9 cellular contexts compared by ENCODE assay signal in the genomic region with DNA sequence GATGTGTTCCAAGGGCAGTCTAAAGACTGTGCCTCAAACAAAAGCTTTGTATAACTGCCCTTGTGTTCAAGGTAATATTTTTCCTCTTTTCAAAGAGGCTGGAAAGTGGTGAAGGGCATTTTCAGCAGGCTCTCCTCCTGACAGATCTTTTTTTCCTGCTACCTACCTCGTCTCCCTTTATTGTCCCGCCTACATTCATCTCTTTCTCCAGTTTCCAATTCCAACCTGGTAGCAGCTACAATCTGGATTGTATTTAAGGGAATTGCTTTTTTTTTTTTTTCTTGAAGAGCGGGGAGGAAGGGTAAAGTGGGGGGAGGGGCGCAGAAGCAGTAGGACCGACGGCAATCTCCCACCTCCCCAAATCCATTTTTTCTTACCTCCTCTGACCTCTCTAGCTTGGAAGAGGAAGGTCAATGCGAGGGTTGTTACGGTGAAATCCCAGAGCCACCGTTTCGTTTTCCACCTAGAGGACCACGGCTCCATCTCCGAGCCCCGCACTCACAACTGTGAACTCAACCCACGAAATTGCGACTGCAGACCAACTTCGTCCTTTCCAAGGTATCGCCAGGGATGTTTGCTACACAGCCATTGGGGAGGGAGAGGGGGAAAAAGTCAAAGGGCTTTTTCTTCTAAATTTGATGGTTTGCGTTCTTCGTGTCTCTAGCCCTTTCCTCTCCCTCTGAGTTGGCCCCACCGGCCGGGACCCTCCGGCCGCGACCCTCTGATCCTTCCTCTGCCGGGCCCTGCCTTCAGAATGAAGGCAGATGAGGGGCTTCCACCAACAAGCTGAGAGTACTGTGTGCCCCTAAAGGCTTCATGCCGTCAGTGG. TPM values are rescaled to one million over a fixed set of nuclear protein-coding genes. Genes with fewer than 3 reads are reported as not detected.
DNase-seq lines count a peak whose midpoint lies in the region; ATAC-seq and TF ChIP-seq lines count a peak whose summit lies in the region.
"Had no signal": no experiment of that assay in that cellular context is flagged by ENCODE, and none has a peak within 500 bp of the region (broad histone marks: within the 10 kb centered on the region; RNA-seq: fewer than 3 reads in every experiment).

A gene (minus strand): TSS at position 827 of the 829 bp plus-strand sequence. CDS start 344 bp downstream, at position 483.

- DNase-seq in AG04449 (ENCODE audit: low read depth, low spot score) (no peak), RPMI7951 (ENCODE audit: low read depth) (no peak), glomerular visceral epithelial cell (ENCODE audit: extremely low spot score) (peak; percentile 9), ovary (no peak), hippocampal formation (lab: John Stamatoyannopoulos, UW) (no peak), omental fat pad (ENCODE audit: low spot score) (no peak), activated T-cell treated with anti-CD3 and anti-CD28 coated beads for 4 hours (no peak), cerebellar nuclear complex (lab: John Stamatoyannopoulos, UW) (no peak)

- POLR2A ChIA-PET in AG04449 (lab: Yijun Ruan, JAX) = interaction anchor here (0.8 to 3.5 kb wide), 4 partner anchors 38 to 353 kb away, joined by 4 to 14 read pairs (median 4); no protein-coding TSS in a partner anchor

- peak within 1 kb of the TSS; percentile 73 for H3K4me3 ChIP-seq in AG04449 (ENCODE audit: low read depth, low read length)
- peak within 1 kb of the TSS; percentile 37 for H3K4me3 ChIP-seq in ovary

- no peak for TF ChIP-seq EP300 in ovary (IDR thresholded peaks at IDR 0.05)

- H3K27ac ChIP-seq in ovary = no peak within 1 kb of the TSS

- no peak for TF ChIP-seq POLR2A in ovary (IDR thresholded peaks at IDR 0.05)

- no peak for TF ChIP-seq CTCF in AG04449 (IDR thresholded peaks at IDR 0.05; ENCODE audit: insufficient read depth, low read length, missing control alignments)
- no peak for TF ChIP-seq CTCF in ovary (IDR thresholded peaks at IDR 0.05)
- no peak for TF ChIP-seq CTCF in omental fat pad (IDR thresholded peaks at IDR 0.05)

- ATAC-seq in omental fat pad (ENCODE audit: low FRiP score) = no peak

- peaks cover 7% of the 10 kb centered on the region for H3K4me1 ChIP-seq in ovary (ENCODE audit: insufficient read depth)

- 1% methylated on average over 26 of the region's 26 CpGs for WGBS in ovary, 3 donors

- intact Hi-C loops in ovary (cut with DNase I) = no loop called here

- H3K9me3 ChIP-seq in ovary = no peaks in the 10 kb centered on the region

- CTCF ChIA-PET in AG04449 (lab: Yijun Ruan, JAX) = interaction anchor here (0.7 to 4.8 kb wide), 8 partner anchors 9 to 407 kb away, joined by 3 to 53 read pairs (median 4); no protein-coding TSS in a partner anchor

- no peaks in the 10 kb centered on the region for H3K27me3 ChIP-seq in ovary

- no peaks in the 10 kb centered on the region for H3K36me3 ChIP-seq in ovary

RNA-seq across cellular contexts. Expression of the gene that starts here (rescaled TPM):
- 10.4 and 19.0 TPM in 2 replicates for total RNA-seq in RPMI7951 (2014; rRNA removed; shearing (Covaris generic))
- 10 to 100 TPM in 1 of 7 donors, 1 to 10 TPM in 2, under 1 TPM in 4; 0.28 to 18.0 (median 0.69) TPM for total RNA-seq in ovary
- polyA plus RNA-seq in ovary = 1 to 10 TPM; 2.4 to 5.2 TPM
- total RNA-seq in omental fat pad = 1 to 10 TPM in 1 of 4 donors, under 1 TPM in 2, not detected in 1; 0.06 to 1.7 (median 0.65) TPM
- total RNA-seq: activated CD8-positive, alpha-beta memory T cell treated with anti-CD3 and anti-CD28 coated beads for 36 hours had no signal
